In the genomic region with DNA sequence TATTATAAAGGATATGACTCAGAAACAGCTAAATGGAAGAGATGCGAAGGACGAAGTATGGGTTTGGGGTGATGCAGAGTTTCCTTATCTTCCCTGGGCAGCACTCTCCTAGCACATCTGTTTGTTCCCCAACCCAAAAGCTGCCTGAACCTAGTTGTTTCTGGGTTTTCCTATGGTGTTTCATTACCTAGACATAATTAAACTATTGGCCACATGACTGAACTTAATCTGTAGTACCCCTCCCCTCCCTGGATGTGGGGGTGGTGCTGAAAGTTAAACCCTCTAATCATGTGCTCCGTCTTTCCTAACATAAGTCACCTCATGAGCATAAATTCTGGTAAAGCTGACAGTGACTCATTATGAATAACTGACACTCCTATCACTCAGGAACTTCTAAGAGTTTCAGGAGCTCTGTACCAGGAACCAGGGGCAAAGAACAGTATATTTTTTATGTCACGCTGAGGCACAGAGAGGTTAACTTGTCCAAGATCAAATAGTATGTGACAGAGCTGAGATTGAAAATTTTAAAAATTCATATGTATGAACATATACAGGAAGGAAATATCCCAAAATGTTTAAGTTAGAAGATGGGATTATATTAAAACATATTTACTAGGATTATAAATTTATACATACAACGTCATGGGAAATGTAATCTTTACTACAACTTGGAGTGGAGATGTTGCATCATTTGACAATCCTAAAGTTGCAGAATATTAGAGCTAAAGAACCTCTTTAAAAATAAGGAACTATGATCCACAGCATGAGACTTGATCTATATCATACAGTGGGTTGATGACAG, we compare ENCODE assay signal across 1 cellular context.
TF ChIP-seq lines count a peak whose summit lies in the region.

No MANE protein-coding gene starts in this region.

TF ChIP-seq in HepG2, 621 proteins besides CTCF, POLR2A, EP300 and RAD21:
- TF ChIP-seq ARNT2 (CRISPR knock-in tag; IDR thresholded peaks at IDR 0.05; ENCODE audit: low read depth) = no peak
- no peak for TF ChIP-seq GPN1 (CRISPR knock-in tag; IDR thresholded peaks at IDR 0.05; ENCODE audit: borderline replicate concordance)
- no peak for TF ChIP-seq ZNF660 (CRISPR knock-in tag; IDR thresholded peaks at IDR 0.05; ENCODE audit: borderline replicate concordance, low read depth)
- no peak for TF ChIP-seq KIAA2018 (CRISPR knock-in tag; IDR thresholded peaks at IDR 0.05; ENCODE audit: borderline replicate concordance)
- no peak for TF ChIP-seq ZSCAN12 (CRISPR knock-in tag; IDR thresholded peaks at IDR 0.05)
- TF ChIP-seq CEBPG (CRISPR knock-in tag; IDR thresholded peaks at IDR 0.05) = no peak
- no peak for TF ChIP-seq ZNF142 (CRISPR knock-in tag; IDR thresholded peaks at IDR 0.05)
- TF ChIP-seq TEAD3 (CRISPR knock-in tag; optimal IDR thresholded peaks at IDR 0.05; ENCODE audit: borderline replicate concordance) = no peak
- TF ChIP-seq ZFP82 (CRISPR knock-in tag; IDR thresholded peaks at IDR 0.05; ENCODE audit: borderline replicate concordance) = no peak
- TF ChIP-seq, protein P1, sequence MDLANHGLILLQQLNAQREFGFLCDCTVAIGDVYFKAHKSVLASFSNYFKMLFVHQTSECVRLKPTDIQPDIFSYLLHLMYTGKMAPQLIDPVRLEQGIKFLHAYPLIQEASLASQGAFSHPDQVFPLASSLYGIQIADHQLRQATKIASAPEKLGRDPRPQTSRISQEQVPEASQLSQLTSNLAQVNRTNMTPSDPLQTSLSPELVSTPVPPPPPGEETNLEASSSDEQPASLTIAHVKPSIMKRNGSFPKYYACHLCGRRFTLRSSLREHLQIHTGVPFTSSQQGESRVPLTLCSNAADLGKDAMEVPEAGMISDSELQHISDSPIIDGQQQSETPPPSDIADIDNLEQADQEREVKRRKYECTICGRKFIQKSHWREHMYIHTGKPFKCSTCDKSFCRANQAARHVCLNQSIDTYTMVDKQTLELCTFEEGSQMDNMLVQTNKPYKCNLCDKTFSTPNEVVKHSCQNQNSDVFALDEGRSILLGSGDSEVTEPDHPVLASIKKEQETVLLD (CRISPR knock-in tag; IDR thresholded peaks at IDR 0.05; ENCODE audit: low read depth) = no peak
- TF ChIP-seq TP53 (CRISPR knock-in tag; conservative IDR thresholded peaks at IDR 0.05) = no peak
TF ChIP-seq in HepG2: peak in this region for 0.
